Comparison of ENCODE assay signal across 9 cellular contexts in the genomic region with DNA sequence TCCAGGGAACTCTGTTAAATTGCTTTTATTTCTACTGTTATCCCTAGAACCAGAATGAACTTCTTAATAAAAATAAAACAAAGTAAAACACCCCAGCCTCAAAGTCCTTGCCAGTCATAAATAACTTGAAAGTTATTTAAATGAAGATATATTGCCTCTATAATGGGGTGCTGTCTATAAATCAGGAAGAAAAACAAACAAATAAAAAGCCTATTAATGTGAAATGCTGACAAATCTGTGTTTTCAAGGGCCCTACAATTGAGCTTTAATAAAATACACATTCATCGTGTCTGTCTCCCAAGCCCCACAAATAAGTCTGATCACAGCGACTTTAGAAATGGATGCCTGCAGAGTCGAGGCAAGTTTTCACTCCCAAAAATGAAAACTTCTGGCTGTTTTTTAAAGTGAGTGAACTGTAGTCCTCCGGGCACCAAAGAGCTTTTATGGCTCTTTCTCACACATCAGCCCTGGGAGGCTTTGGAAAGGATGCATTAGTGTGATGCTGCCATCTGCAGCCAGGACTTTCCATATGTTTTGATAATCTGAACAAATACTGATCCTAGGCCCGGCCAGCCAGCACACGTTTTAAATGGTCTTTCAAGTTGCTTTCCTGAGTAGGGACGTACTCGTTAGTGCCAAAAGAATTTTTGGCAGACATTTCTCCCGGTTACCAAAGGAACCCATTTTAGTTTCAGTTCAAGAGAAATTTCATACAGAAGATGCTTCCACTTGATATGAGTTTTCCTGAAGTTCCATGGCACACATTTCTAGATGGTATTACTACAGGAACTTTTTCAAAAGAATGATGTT. TPM values are rescaled to one million over a fixed set of nuclear protein-coding genes. Genes with fewer than 3 reads are reported as not detected.
DNase-seq lines count a peak whose midpoint lies in the region; ATAC-seq and TF ChIP-seq lines count a peak whose summit lies in the region.
"Had no signal": no experiment of that assay in that cellular context is flagged by ENCODE, and none has a peak within 500 bp of the region (broad histone marks: within the 10 kb centered on the region; RNA-seq: fewer than 3 reads in every experiment).

No MANE protein-coding gene starts in this region.

- no peak overlapping the region for H3K4me2 ChIP-seq in DOHH2 (ENCODE audit: low read length)

- H3K27ac ChIP-seq in DOHH2 (ENCODE audit: low read depth, low read length): no peak overlapping the region

- H3K4me1 ChIP-seq in DOHH2 (ENCODE audit: control insufficient read depth, low read length): no peaks in the 10 kb centered on the region

- H3K4me3 ChIP-seq in DOHH2 (ENCODE audit: low read length): no peak overlapping the region

- no peaks in the 10 kb centered on the region for H3F3A ChIP-seq in DOHH2 (ENCODE audit: control insufficient read depth, insufficient read depth)

- ATAC-seq in GM21515 (IDR thresholded peaks at IDR 0.05; ENCODE audit: unreplicated experiment) (no peak), GM18861 (IDR thresholded peaks at IDR 0.05; ENCODE audit: unreplicated experiment) (no peak)

- intact Hi-C loops in activated CD4-positive, alpha-beta T cell treated with anti-CD3 and anti-CD28 coated beads, Interleukin-2, amount 10 ng/mL, durations not matched to agents 24 days and 14 days (cut with micrococcal nuclease): no loop called here

- H3K27me3 Mint-ChIP-seq in activated CD4-positive, alpha-beta T cell treated with anti-CD3 and anti-CD28 coated beads, Interleukin-2, amount 10 ng/mL, durations not matched to agents 24 days and 14 days: peaks cover 26% of the 10 kb centered on the region

- H3K27me3 ChIP-seq in DOHH2 (ENCODE audit: control insufficient read depth, low read length): peaks cover 14% of the 10 kb centered on the region; the same call in 1 of the 2 replicates

- no peaks in the 10 kb centered on the region for H3K9me3 Mint-ChIP-seq in activated CD4-positive, alpha-beta T cell treated with anti-CD3 and anti-CD28 coated beads, Interleukin-2, amount 10 ng/mL, durations not matched to agents 24 days and 14 days

- DNase-seq in MV-4-11 (lab: John Stamatoyannopoulos, UW): peak; percentile 5
- DNase-seq in astrocyte of the hippocampus (ENCODE audit: low read depth, low spot score): peak; percentile 56
- DNase-seq in lung microvascular endothelial cell (ENCODE audit: low read depth in 2 of 2): peak; percentile 26 to 27
- no peak for DNase-seq in AML-193 (lab: John Stamatoyannopoulos, UW)
- DNase-seq in activated CD4-positive, alpha-beta T cell treated with anti-CD3 and anti-CD28 coated beads, Interleukin-2, amount 10 ng/mL, durations not matched to agents 24 days and 14 days: no peak

- H3K4me1 Mint-ChIP-seq in activated CD4-positive, alpha-beta T cell treated with anti-CD3 and anti-CD28 coated beads, Interleukin-2, amount 10 ng/mL, durations not matched to agents 24 days and 14 days: no peaks in the 10 kb centered on the region
- H3K4me1 Mint-ChIP-seq: memory B cell had no signal

- H3K27ac Mint-ChIP-seq in activated CD4-positive, alpha-beta T cell treated with anti-CD3 and anti-CD28 coated beads, Interleukin-2, amount 10 ng/mL, durations not matched to agents 24 days and 14 days: no peak overlapping the region
- H3K27ac Mint-ChIP-seq: memory B cell had no signal

- no peaks in the 10 kb centered on the region for H3K9me2 ChIP-seq in DOHH2 (replicated peaks; ENCODE audit: control insufficient read depth, low read length)

- H3K36me3 Mint-ChIP-seq in activated CD4-positive, alpha-beta T cell treated with anti-CD3 and anti-CD28 coated beads, Interleukin-2, amount 10 ng/mL, durations not matched to agents 24 days and 14 days (ENCODE audit: low read depth): no peaks in the 10 kb centered on the region
- H3K36me3 Mint-ChIP-seq: memory B cell had no signal

- H3K9me3 ChIP-seq in DOHH2 (ENCODE audit: control insufficient read depth, insufficient read depth, low read length): no peaks in the 10 kb centered on the region

- no peaks in the 10 kb centered on the region for H3K79me2 ChIP-seq in DOHH2 (ENCODE audit: control insufficient read depth, low read length)

- TF ChIP-seq CTCF in DOHH2 (IDR thresholded peaks at IDR 0.05; ENCODE audit: low read depth, low read length, poor library complexity, severe bottlenecking): peak; percentile 26

- no peak overlapping the region for H3K4me3 Mint-ChIP-seq in activated CD4-positive, alpha-beta T cell treated with anti-CD3 and anti-CD28 coated beads, Interleukin-2, amount 10 ng/mL, durations not matched to agents 24 days and 14 days
- H3K4me3 Mint-ChIP-seq: memory B cell had no signal

- no peaks in the 10 kb centered on the region for H4K20me1 ChIP-seq in DOHH2 (ENCODE audit: control insufficient read depth, insufficient read depth, low read depth, low read length)

- no peaks in the 10 kb centered on the region for H3K36me3 ChIP-seq in DOHH2 (ENCODE audit: control insufficient read depth, low read length)

RNA-seq across cellular contexts. Expression of a gene that starts 16.3 kb away (rescaled TPM):
- total RNA-seq in lung microvascular endothelial cell: not detected in 2 replicates
- total RNA-seq in activated CD4-positive, alpha-beta T cell treated with anti-CD3 and anti-CD28 coated beads, Interleukin-2, amount 10 ng/mL, durations not matched to agents 24 days and 14 days: not detected in 2 replicates

Comparison
In these comparisons a context has a peak if more than half of its experiments do, and no peak if none do; other contexts are left out.
1. DNase-seq: peak in MV-4-11 (single experiment), astrocyte of the hippocampus (single experiment) and lung microvascular endothelial cell (2 of 2); none in AML-193 (0 of 2) and activated CD4-positive, alpha-beta T cell treated with anti-CD3 and anti-CD28 coated beads, Interleukin-2, amount 10 ng/mL, durations not matched to agents 24 days and 14 days (single experiment).